2 cellular contexts compared by ENCODE assay signal in genomic region chr5:31273631-31274378, GRCh38.
TF ChIP-seq lines count a peak whose summit lies in the region.

No MANE protein-coding gene starts in this region.

TF ChIP-seq in SK-N-SH, 30 proteins besides CTCF, POLR2A, EP300 and RAD21 (continued from another document):
- TF ChIP-seq USF1 (IDR thresholded peaks at IDR 0.05; ENCODE audit: borderline replicate concordance, low read depth) (no peak), MEF2A (IDR thresholded peaks at IDR 0.05; ENCODE audit: borderline replicate concordance, low read depth) (no peak), CHD2 (IDR thresholded peaks at IDR 0.05; ENCODE audit: low read length, partially characterized antibody) (no peak)

TF ChIP-seq in SK-N-SH treated with all-trans-retinoic acid at 6 μM for 48 hours, 23 proteins besides CTCF, POLR2A, EP300 and RAD21 (continued from another document):
- TF ChIP-seq CREB5 (CRISPR knock-in tag; IDR thresholded peaks at IDR 0.05; ENCODE audit: low read depth): no peak
